Comparison of ENCODE assay signal across 14 cellular contexts in the genomic region with DNA sequence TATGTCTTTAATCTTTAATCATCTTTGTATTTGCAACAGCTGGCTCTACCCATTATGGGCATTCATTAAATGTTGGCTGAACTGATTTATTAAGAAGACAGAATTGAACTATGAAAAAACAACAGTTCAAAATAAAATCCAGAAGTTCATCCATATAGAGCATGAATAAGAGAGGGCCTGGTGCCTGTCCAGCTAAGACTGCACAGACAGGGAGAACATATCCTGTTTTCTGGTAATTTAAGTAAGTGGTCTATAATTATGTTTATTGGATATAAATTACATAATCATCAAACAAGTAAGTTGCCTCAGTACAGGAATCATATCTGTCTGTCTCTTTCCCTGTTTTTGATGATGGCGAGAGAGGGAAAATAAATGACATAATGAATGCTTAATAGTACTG.
DNase-seq lines count a peak whose midpoint lies in the region; ATAC-seq and TF ChIP-seq lines count a peak whose summit lies in the region.
"Had no signal": no experiment of that assay in that cellular context is flagged by ENCODE, and none has a peak within 500 bp of the region (broad histone marks: within the 10 kb centered on the region; RNA-seq: fewer than 3 reads in every experiment).

No MANE protein-coding gene starts in this region.

- H3K4me1 ChIP-seq in heart left ventricle = peaks cover 3 to 88% (median 42%) of the 10 kb centered on the region in 12 donors
- H3K4me1 ChIP-seq in osteoblast (ENCODE audit: insufficient read depth, low read length) = peaks cover 33% of the 10 kb centered on the region
- H3K4me1 ChIP-seq in transverse colon = peaks cover 6 to 22% (median 9%) of the 10 kb centered on the region in 4 donors

- in situ Hi-C loops in transverse colon (cut with MboI; ENCODE audit: low pct_ligation_motif_present in 1 of 4, low pct_unique_long_range_greater_than_20kb in 1 of 4, low sequenced_read_pairs in 3 of 4) = no loop called here

- WGBS in heart left ventricle, 4 donors = 78 to 90% (median 83%) methylated on average over 1 of the region's 1 CpG
- 96 to 100% methylated on average over 1 of the region's 1 CpG for WGBS in transverse colon (ENCODE audit: low coverage in 1 of 2), 2 donors
- 87 to 97% methylated on average over 1 of the region's 1 CpG for WGBS in lower leg skin, 2 donors

- H3K9me3 Mint-ChIP-seq in WTC11 = no peaks in the 10 kb centered on the region

- H3K36me3 Mint-ChIP-seq in WTC11 = no peaks in the 10 kb centered on the region

- no peak for TF ChIP-seq EP300 in transverse colon (IDR thresholded peaks at IDR 0.05; ENCODE audit: low read depth)

- H3K27me3 ChIP-seq in heart left ventricle (no peaks in the 10 kb centered on the region), osteoblast (ENCODE audit: insufficient read depth, low read length) (no peaks in the 10 kb centered on the region), transverse colon (no peaks in the 10 kb centered on the region)
- H3K27me3 ChIP-seq: BLaER1 treated with 17β-estradiol and CSF1 and Interleukin-3, amounts not matched to agents 10 nM and 100 nM had no signal

- CTCF ChIA-PET in WTC11 (lab: Charles Lee) = no interaction called here

- H3K4me1 Mint-ChIP-seq in WTC11 = peaks cover 42% of the 10 kb centered on the region

- H2AFZ ChIP-seq in osteoblast (ENCODE audit: low read length) = no peak overlapping the region

- H3K4me3 Mint-ChIP-seq in WTC11 = no peak overlapping the region

- no peak for DNase-seq in heart left ventricle
- no peak for DNase-seq in left ventricle myocardium superior
- DNase-seq in SK-N-DZ (ENCODE audit: low spot score) = peak; percentile 36
- DNase-seq in osteoblast (ENCODE audit: insufficient read length, low spot score, missing footprints) = no peak
- DNase-seq in transverse colon = no peak
- no peak for DNase-seq in WTC11 (ENCODE audit: low spot score)
- no peak for DNase-seq in lower leg skin (ENCODE audit: low spot score in 2 of 2)
- no peak for DNase-seq in cerebellum (ENCODE audit: low spot score)
- DNase-seq: DND-41, NCI-H1930, NCI-H748 treated with DMSO at 0.1 percent for 48 hours, SHP77 had no signal

- peaks cover 59% of the 10 kb centered on the region for H4K20me1 ChIP-seq in osteoblast (ENCODE audit: insufficient read depth, low read length)
- H4K20me1 ChIP-seq: BLaER1 treated with 17β-estradiol and CSF1 and Interleukin-3, amounts not matched to agents 10 nM and 100 nM had no signal

- ATAC-seq in heart left ventricle (no peak), left ventricle myocardium superior (no peak), WTC11 (no peak)

- H3K36me3 ChIP-seq in heart left ventricle = no peaks in the 10 kb centered on the region
- no peaks in the 10 kb centered on the region for H3K36me3 ChIP-seq in osteoblast (ENCODE audit: insufficient read depth, low read length)
- no peaks in the 10 kb centered on the region for H3K36me3 ChIP-seq in transverse colon
- H3K36me3 ChIP-seq: BLaER1 treated with 17β-estradiol and CSF1 and Interleukin-3, amounts not matched to agents 10 nM and 100 nM; HAP-1 had no signal

- no peak overlapping the region for H3K4me2 ChIP-seq in osteoblast (ENCODE audit: insufficient read depth, low read length)
- H3K4me2 ChIP-seq: BLaER1 treated with 17β-estradiol and CSF1 and Interleukin-3, amounts not matched to agents 10 nM and 100 nM had no signal

- H3K79me2 ChIP-seq in osteoblast (ENCODE audit: insufficient read depth, low read length) = peaks cover 88% of the 10 kb centered on the region

- H3K9me3 ChIP-seq in heart left ventricle (no peaks in the 10 kb centered on the region), osteoblast (ENCODE audit: low read depth, low read length) (no peaks in the 10 kb centered on the region), transverse colon (no peaks in the 10 kb centered on the region)
- H3K9me3 ChIP-seq: BLaER1 treated with 17β-estradiol and CSF1 and Interleukin-3, amounts not matched to agents 10 nM and 100 nM; HAP-1 had no signal

- H3K4me3 ChIP-seq in heart left ventricle = peak overlapping the region in 1 of 12 donors; percentile 50
- H3K4me3 ChIP-seq in osteoblast (ENCODE audit: insufficient read depth, low read length) = no peak overlapping the region
- no peak overlapping the region for H3K4me3 ChIP-seq in transverse colon
- no peak overlapping the region for H3K4me3 ChIP-seq in lower leg skin (ENCODE audit: low read depth, poor library complexity, severe bottlenecking)
- H3K4me3 ChIP-seq: BLaER1 treated with 17β-estradiol and CSF1 and Interleukin-3, amounts not matched to agents 10 nM and 100 nM; HAP-1 had no signal

- POLR2A ChIA-PET in WTC11 (lab: Charles Lee) = no interaction called here

- no peaks in the 10 kb centered on the region for H3K27me3 Mint-ChIP-seq in WTC11 (ENCODE audit: low read depth)

- no peak for TF ChIP-seq CTCF in heart left ventricle (IDR thresholded peaks at IDR 0.05)
- no peak for TF ChIP-seq CTCF in osteoblast (IDR thresholded peaks at IDR 0.05; ENCODE audit: extremely low read depth, low read depth, low read length)
- no peak for TF ChIP-seq CTCF in transverse colon (IDR thresholded peaks at IDR 0.05)
- no peak for TF ChIP-seq CTCF in WTC11 (IDR thresholded peaks at IDR 0.05)
- TF ChIP-seq CTCF in lower leg skin (IDR thresholded peaks at IDR 0.05) = no peak

- intact Hi-C loops in heart left ventricle (cut with DNase I) = loop anchor here in 5 of 10 donors (5.0 to 10.0 kb wide), 2 partner anchors 47 to 49 kb away; no protein-coding TSS in a partner anchor
- intact Hi-C loops in left ventricle myocardium superior (cut with micrococcal nuclease) = no loop called here
- intact Hi-C loops in transverse colon (cut with DNase I; ENCODE audit: low total_unique reads) = no loop called here
- intact Hi-C loops in lower leg skin (cut with DNase I; ENCODE audit: low total_unique reads) = no loop called here

- no peak overlapping the region for H3K27ac Mint-ChIP-seq in WTC11

- peak overlapping the region in 9 of 12 donors; percentile 34 to 89 (median 86) for H3K27ac ChIP-seq in heart left ventricle
- H3K27ac ChIP-seq in osteoblast (ENCODE audit: low read depth, low read length) = peak overlapping the region; percentile 4
- peak overlapping the region; percentile 67 to 85 (median 70) for H3K27ac ChIP-seq in transverse colon
- H3K27ac ChIP-seq: BLaER1 treated with 17β-estradiol and CSF1 and Interleukin-3, amounts not matched to agents 10 nM and 100 nM had no signal

- TF ChIP-seq POLR2A in heart left ventricle (IDR thresholded peaks at IDR 0.05) (no peak), transverse colon (IDR thresholded peaks at IDR 0.05) (no peak), lower leg skin (IDR thresholded peaks at IDR 0.05) (no peak)

TF ChIP-seq in WTC11, 78 proteins besides CTCF, POLR2A, EP300 and RAD21:
- TF ChIP-seq ETV6 (CRISPR knock-in tag; IDR thresholded peaks at IDR 0.05) (no peak), ZNF263 (CRISPR knock-in tag; IDR thresholded peaks at IDR 0.05; ENCODE audit: low read depth) (no peak), NFYB (CRISPR knock-in tag; conservative IDR thresholded peaks at IDR 0.05; ENCODE audit: low read depth) (no peak), RORB (CRISPR knock-in tag; IDR thresholded peaks at IDR 0.05) (no peak), ESRRA (CRISPR knock-in tag; IDR thresholded peaks at IDR 0.05; ENCODE audit: borderline replicate concordance) (no peak), NR3C1 (CRISPR knock-in tag; conservative IDR thresholded peaks at IDR 0.05; ENCODE audit: low read depth) (no peak), FOXP1 (CRISPR knock-in tag; IDR thresholded peaks at IDR 0.05; ENCODE audit: borderline replicate concordance) (no peak), NFE2L1 (CRISPR knock-in tag; IDR thresholded peaks at IDR 0.05) (no peak), GABPB1 (CRISPR knock-in tag; IDR thresholded peaks at IDR 0.05) (no peak), MYBL2 (CRISPR knock-in tag; IDR thresholded peaks at IDR 0.05) (no peak), ZNF219 (CRISPR knock-in tag; IDR thresholded peaks at IDR 0.05; ENCODE audit: borderline replicate concordance) (no peak), MXD4 (CRISPR knock-in tag; IDR thresholded peaks at IDR 0.05; ENCODE audit: borderline replicate concordance) (no peak)
- TF ChIP-seq, protein P1, sequence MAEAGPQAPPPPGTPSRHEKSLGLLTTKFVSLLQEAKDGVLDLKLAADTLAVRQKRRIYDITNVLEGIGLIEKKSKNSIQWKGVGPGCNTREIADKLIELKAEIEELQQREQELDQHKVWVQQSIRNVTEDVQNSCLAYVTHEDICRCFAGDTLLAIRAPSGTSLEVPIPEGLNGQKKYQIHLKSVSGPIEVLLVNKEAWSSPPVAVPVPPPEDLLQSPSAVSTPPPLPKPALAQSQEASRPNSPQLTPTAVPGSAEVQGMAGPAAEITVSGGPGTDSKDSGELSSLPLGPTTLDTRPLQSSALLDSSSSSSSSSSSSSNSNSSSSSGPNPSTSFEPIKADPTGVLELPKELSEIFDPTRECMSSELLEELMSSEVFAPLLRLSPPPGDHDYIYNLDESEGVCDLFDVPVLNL (CRISPR knock-in tag; IDR thresholded peaks at IDR 0.05; ENCODE audit: borderline replicate concordance, low read depth) = no peak
- TF ChIP-seq, protein P2, sequence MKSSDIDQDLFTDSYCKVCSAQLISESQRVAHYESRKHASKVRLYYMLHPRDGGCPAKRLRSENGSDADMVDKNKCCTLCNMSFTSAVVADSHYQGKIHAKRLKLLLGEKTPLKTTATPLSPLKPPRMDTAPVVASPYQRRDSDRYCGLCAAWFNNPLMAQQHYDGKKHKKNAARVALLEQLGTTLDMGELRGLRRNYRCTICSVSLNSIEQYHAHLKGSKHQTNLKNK (CRISPR knock-in tag; IDR thresholded peaks at IDR 0.05) = no peak
- TF ChIP-seq, protein P3, sequence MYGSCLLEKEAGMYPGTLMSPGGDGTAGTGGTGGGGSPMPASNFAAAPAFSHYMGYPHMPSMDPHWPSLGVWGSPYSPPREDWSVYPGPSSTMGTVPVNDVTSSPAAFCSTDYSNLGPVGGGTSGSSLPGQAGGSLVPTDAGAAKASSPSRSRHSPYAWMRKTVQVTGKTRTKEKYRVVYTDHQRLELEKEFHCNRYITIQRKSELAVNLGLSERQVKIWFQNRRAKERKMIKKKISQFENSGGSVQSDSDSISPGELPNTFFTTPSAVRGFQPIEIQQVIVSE (CRISPR knock-in tag; IDR thresholded peaks at IDR 0.05; ENCODE audit: borderline replicate concordance) = no peak
- TF ChIP-seq, protein P4, sequence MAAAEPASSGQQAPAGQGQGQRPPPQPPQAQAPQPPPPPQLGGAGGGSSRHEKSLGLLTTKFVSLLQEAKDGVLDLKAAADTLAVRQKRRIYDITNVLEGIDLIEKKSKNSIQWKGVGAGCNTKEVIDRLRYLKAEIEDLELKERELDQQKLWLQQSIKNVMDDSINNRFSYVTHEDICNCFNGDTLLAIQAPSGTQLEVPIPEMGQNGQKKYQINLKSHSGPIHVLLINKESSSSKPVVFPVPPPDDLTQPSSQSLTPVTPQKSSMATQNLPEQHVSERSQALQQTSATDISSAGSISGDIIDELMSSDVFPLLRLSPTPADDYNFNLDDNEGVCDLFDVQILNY (CRISPR knock-in tag; IDR thresholded peaks at IDR 0.05) = no peak
TF ChIP-seq in WTC11: peak in this region for 0.

Comparison
In these comparisons a context has a peak if more than half of its experiments do, and no peak if none do; other contexts are left out.
1. H3K27ac ChIP-seq: peak in every context shown above with its lines; median percentile 86 in heart left ventricle; 70 in transverse colon; 4 in osteoblast.